In genomic region chr22:42072606-42073330, GRCh38 we compare ENCODE assay signal across 12 cellular contexts. TPM values are rescaled to one million over a fixed set of nuclear protein-coding genes. Genes with fewer than 3 reads are reported as not detected.
A peak's percentile ranks its signal among the peaks of the same experiment; 100 is the strongest.
DNase-seq lines count a peak whose midpoint lies in the region; ATAC-seq and TF ChIP-seq lines count a peak whose summit lies in the region.
"Had no signal": no experiment of that assay in that cellular context is flagged by ENCODE, and none has a peak within 500 bp of the region (broad histone marks: within the 10 kb centered on the region; RNA-seq: fewer than 3 reads in every experiment).

No MANE protein-coding gene starts in this region.

- no peak overlapping the region for H3K9ac ChIP-seq in mesenchymal stem cell (ENCODE audit: low read length)

- H3K4me1 ChIP-seq in cardiac muscle cell (ENCODE audit: low read depth) (peaks cover 22% of the 10 kb centered on the region), lower lobe of right lung (peaks cover 51% of the 10 kb centered on the region), mesenchymal stem cell (ENCODE audit: control insufficient read depth, insufficient read depth, low read depth, low read length) (peaks cover 14% of the 10 kb centered on the region)

- peak overlapping the region; percentile 13 for H3K27ac Mint-ChIP-seq in stimulated activated naive CD8-positive, alpha-beta T cell treated with anti-CD3 and anti-CD28 coated beads, Interleukin-15, Interleukin-2, amounts not matched to agents 100 ng/mL and 50 ng/mL, for 24 hours
- H3K27ac Mint-ChIP-seq in activated B cell treated with CpG ODN at 0.5 μM for 24 hours = peak overlapping the region; percentile 18

- intact Hi-C loops in activated B cell treated with CpG ODN at 0.5 μM for 24 hours (cut with micrococcal nuclease) = loop anchor here (5.0 kb wide), 1 partner anchor 385 kb away; the partner anchor contains the start of gene SNU13
- intact Hi-C loops in lower lobe of right lung (cut with DNase I) = no loop called here

- H4K8ac ChIP-seq in mesenchymal stem cell (ENCODE audit: low read length) = no peak overlapping the region

- H3K4me2 ChIP-seq in mesenchymal stem cell (ENCODE audit: low read length, poor library complexity, severe bottlenecking) = no peak overlapping the region

- POLR2A ChIA-PET in activated B cell treated with CpG ODN at 0.5 μM for 24 hours (lab: Charles Lee) = interaction anchor here (0.5 kb wide), 1 partner anchor 784 kb away, joined by 3 read pairs; no protein-coding TSS in a partner anchor

- H2BK12ac ChIP-seq in mesenchymal stem cell (ENCODE audit: low read length in 2 of 2) = no peak overlapping the region

- peak overlapping the region; percentile 86 for H3K27ac ChIP-seq in cardiac muscle cell
- no peak overlapping the region for H3K27ac ChIP-seq in lower lobe of right lung
- H3K27ac ChIP-seq in mesenchymal stem cell (ENCODE audit: low read length, poor library complexity, severe bottlenecking) = no peak overlapping the region
- H3K27ac ChIP-seq: epithelial cell of prostate had no signal

- H3K4me3 Mint-ChIP-seq in stimulated activated naive CD8-positive, alpha-beta T cell treated with anti-CD3 and anti-CD28 coated beads, Interleukin-15, Interleukin-2, amounts not matched to agents 100 ng/mL and 50 ng/mL, for 24 hours = peak overlapping the region; percentile 0
- peak overlapping the region; percentile 75 for H3K4me3 Mint-ChIP-seq in activated B cell treated with CpG ODN at 0.5 μM for 24 hours

- no peak overlapping the region for H2AK5ac ChIP-seq in mesenchymal stem cell (ENCODE audit: low read length, severe bottlenecking)

- H3K36me3 ChIP-seq in cardiac muscle cell (no peaks in the 10 kb centered on the region), lower lobe of right lung (peaks cover 21% of the 10 kb centered on the region), mesenchymal stem cell (ENCODE audit: control insufficient read depth in 1 of 2, insufficient read depth in 2 of 2, low read depth in 1 of 2, low read length in 2 of 2) (peaks cover 8 to 28% of the 10 kb centered on the region in 2 experiments)

- H3K27me3 ChIP-seq in cardiac muscle cell (no peaks in the 10 kb centered on the region), lower lobe of right lung (ENCODE audit: low read depth) (no peaks in the 10 kb centered on the region), mesenchymal stem cell (ENCODE audit: control insufficient read depth in 1 of 2, insufficient read depth in 1 of 2, low read length in 2 of 2) (no peaks in the 10 kb centered on the region)
- H3K27me3 ChIP-seq: stomach had no signal

- WGBS in mesenchymal stem cell = 89% methylated on average over 8 of the region's 8 CpGs

- no peaks in the 10 kb centered on the region for H3K27me3 Mint-ChIP-seq in stimulated activated naive CD8-positive, alpha-beta T cell treated with anti-CD3 and anti-CD28 coated beads, Interleukin-15, Interleukin-2, amounts not matched to agents 100 ng/mL and 50 ng/mL, for 24 hours
- no peaks in the 10 kb centered on the region for H3K27me3 Mint-ChIP-seq in activated B cell treated with CpG ODN at 0.5 μM for 24 hours

- H3K9me3 Mint-ChIP-seq in stimulated activated naive CD8-positive, alpha-beta T cell treated with anti-CD3 and anti-CD28 coated beads, Interleukin-15, Interleukin-2, amounts not matched to agents 100 ng/mL and 50 ng/mL, for 24 hours = no peaks in the 10 kb centered on the region
- no peaks in the 10 kb centered on the region for H3K9me3 Mint-ChIP-seq in activated B cell treated with CpG ODN at 0.5 μM for 24 hours

- H3K14ac ChIP-seq in mesenchymal stem cell (ENCODE audit: low read length in 2 of 2) = no peak overlapping the region

- no peak for DNase-seq in stimulated activated naive CD8-positive, alpha-beta T cell treated with anti-CD3 and anti-CD28 coated beads, Interleukin-15, Interleukin-2, amounts not matched to agents 100 U/mL and 50 U/mL, for 24 hours
- no peak for DNase-seq in activated B cell treated with CpG ODN at 0.5 μM for 24 hours
- DNase-seq in cardiac muscle cell (ENCODE audit: low read depth in 1 of 2, low spot score in 1 of 2) = peak in 1 of 2 donors; percentile 66
- no peak for DNase-seq in lower lobe of right lung
- DNase-seq in mesenchymal stem cell = no peak
- DNase-seq in NK-92 (lab: John Stamatoyannopoulos, UW; ENCODE audit: unreplicated experiment) = no peak
- no peak for DNase-seq in Ammon's horn (ENCODE audit: low spot score)
- DNase-seq: NCI-H187, stomach had no signal

- no peak overlapping the region for H3K4ac ChIP-seq in mesenchymal stem cell (ENCODE audit: low read depth in 1 of 2, low read length in 2 of 2)

- H4K91ac ChIP-seq in mesenchymal stem cell (ENCODE audit: low read length) = no peak overlapping the region

- no peaks in the 10 kb centered on the region for H3K36me3 Mint-ChIP-seq in stimulated activated naive CD8-positive, alpha-beta T cell treated with anti-CD3 and anti-CD28 coated beads, Interleukin-15, Interleukin-2, amounts not matched to agents 100 ng/mL and 50 ng/mL, for 24 hours (ENCODE audit: low read depth)
- peaks cover 5% of the 10 kb centered on the region for H3K36me3 Mint-ChIP-seq in activated B cell treated with CpG ODN at 0.5 μM for 24 hours (ENCODE audit: low read depth)

- TF ChIP-seq CTCF in activated B cell treated with CpG ODN at 0.5 μM for 24 hours (IDR thresholded peaks at IDR 0.05) = no peak
- TF ChIP-seq CTCF in cardiac muscle cell (IDR thresholded peaks at IDR 0.05; ENCODE audit: low read depth, low read length) = no peak
- TF ChIP-seq CTCF in lower lobe of right lung (IDR thresholded peaks at IDR 0.05) = no peak

- no peak overlapping the region for H2AFZ ChIP-seq in mesenchymal stem cell (ENCODE audit: low read depth, low read length)

- CTCF ChIA-PET in activated B cell treated with CpG ODN at 0.5 μM for 24 hours (lab: Charles Lee) = no interaction called here

- H3K23ac ChIP-seq in mesenchymal stem cell (ENCODE audit: low read length in 2 of 2) = no peak overlapping the region

- H2BK15ac ChIP-seq in mesenchymal stem cell (ENCODE audit: low read depth, poor library complexity, severe bottlenecking) = no peak overlapping the region

- H3K4me1 Mint-ChIP-seq in stimulated activated naive CD8-positive, alpha-beta T cell treated with anti-CD3 and anti-CD28 coated beads, Interleukin-15, Interleukin-2, amounts not matched to agents 100 ng/mL and 50 ng/mL, for 24 hours (ENCODE audit: low read depth) = peaks cover 25% of the 10 kb centered on the region
- H3K4me1 Mint-ChIP-seq in activated B cell treated with CpG ODN at 0.5 μM for 24 hours = peaks cover 32% of the 10 kb centered on the region

- H2BK120ac ChIP-seq in mesenchymal stem cell (ENCODE audit: low read depth, low read length) = no peak overlapping the region

- no peaks in the 10 kb centered on the region for H3K9me3 ChIP-seq in cardiac muscle cell (ENCODE audit: low read depth)
- H3K9me3 ChIP-seq in lower lobe of right lung = no peaks in the 10 kb centered on the region
- H3K9me3 ChIP-seq in mesenchymal stem cell (ENCODE audit: control insufficient read depth, low read length) = no peaks in the 10 kb centered on the region
- H3K9me3 ChIP-seq: stomach had no signal

- H3K18ac ChIP-seq in mesenchymal stem cell (ENCODE audit: low read depth in 1 of 2, low read length in 2 of 2) = no peak overlapping the region

- H3K79me1 ChIP-seq in mesenchymal stem cell (replicated peaks; ENCODE audit: low read length, poor library complexity, severe bottlenecking) = peaks cover 6% of the 10 kb centered on the region

- H2BK5ac ChIP-seq in mesenchymal stem cell (ENCODE audit: low read depth, low read length, poor library complexity, severe bottlenecking) = no peak overlapping the region

- no peak for ATAC-seq in stimulated activated naive CD8-positive, alpha-beta T cell treated with anti-CD3 and anti-CD28 coated beads, Interleukin-15, Interleukin-2, amounts not matched to agents 100 U/mL and 50 U/mL, for 24 hours
- no peak for ATAC-seq in activated B cell treated with CpG ODN at 0.5 μM for 24 hours (ENCODE audit: low read depth)
- ATAC-seq in lower lobe of right lung = no peak
- ATAC-seq: GM12878 had no signal

- H3K4me3 ChIP-seq in cardiac muscle cell = no peak overlapping the region
- no peak overlapping the region for H3K4me3 ChIP-seq in lower lobe of right lung
- no peak overlapping the region for H3K4me3 ChIP-seq in mesenchymal stem cell (ENCODE audit: insufficient read depth in 1 of 2, low read depth in 1 of 2, low read length in 2 of 2)
- H3K4me3 ChIP-seq: GM12878 had no signal

RNA-seq across cellular contexts. Expression of gene PHETA2, which starts 1.3 kb away (rescaled TPM):
- total RNA-seq in activated B cell treated with CpG ODN at 0.5 μM for 24 hours (2.7 and 3.1 TPM in 2 replicates), cardiac muscle cell (1.1 and 2.2 TPM in 2 replicates), lower lobe of right lung (12.8 TPM)
- 0.68 and 1.1 TPM in 2 replicates for polyA plus RNA-seq in cardiac muscle cell
- polyA plus RNA-seq in mesenchymal stem cell (2013, experiment 1 of 2) = 0.72 TPM
- 0.73 TPM for polyA plus RNA-seq in mesenchymal stem cell (2013, experiment 2 of 2)

RNA-seq across cellular contexts. Expression of gene NAGA, which starts 2.2 kb away (rescaled TPM):
- total RNA-seq in activated B cell treated with CpG ODN at 0.5 μM for 24 hours (24.3 and 26.8 TPM in 2 replicates), cardiac muscle cell (31.7 and 34.9 TPM in 2 replicates), lower lobe of right lung (40.3 TPM)
- 22.8 and 29.7 TPM in 2 replicates for polyA plus RNA-seq in cardiac muscle cell
- 22.4 TPM for polyA plus RNA-seq in mesenchymal stem cell (2013, experiment 1 of 2)
- 22.4 TPM for polyA plus RNA-seq in mesenchymal stem cell (2013, experiment 2 of 2)

RNA-seq across cellular contexts. Expression of gene SMDT1, which starts 6.7 kb away (rescaled TPM):
- total RNA-seq in activated B cell treated with CpG ODN at 0.5 μM for 24 hours = 165 and 167 TPM in 2 replicates
- 9.2 and 10.3 TPM in 2 replicates for total RNA-seq in cardiac muscle cell
- polyA plus RNA-seq in cardiac muscle cell = 212 and 237 TPM in 2 replicates
- total RNA-seq in lower lobe of right lung = 119 TPM
- polyA plus RNA-seq in mesenchymal stem cell (2013, experiment 1 of 2) = 45.0 TPM
- 47.4 TPM for polyA plus RNA-seq in mesenchymal stem cell (2013, experiment 2 of 2)

RNA-seq across cellular contexts. Expression of gene NDUFA6, which starts 17.8 kb away (rescaled TPM):
- total RNA-seq in activated B cell treated with CpG ODN at 0.5 μM for 24 hours = 73.6 and 83.2 TPM in 2 replicates
- total RNA-seq in cardiac muscle cell = 134 and 186 TPM in 2 replicates
- 289 and 324 TPM in 2 replicates for polyA plus RNA-seq in cardiac muscle cell
- total RNA-seq in lower lobe of right lung = 43.5 TPM
- polyA plus RNA-seq in mesenchymal stem cell (2013, experiment 1 of 2) = 128 TPM
- polyA plus RNA-seq in mesenchymal stem cell (2013, experiment 2 of 2) = 131 TPM

RNA-seq across cellular contexts. Expression of gene CYP2D6, which starts 57.8 kb away (rescaled TPM):
- total RNA-seq in activated B cell treated with CpG ODN at 0.5 μM for 24 hours = 1.3 and 2.8 TPM in 2 replicates
- 0.14 and 2.2 TPM in 2 replicates for total RNA-seq in cardiac muscle cell
- polyA plus RNA-seq in cardiac muscle cell = 2.3 and 2.6 TPM in 2 replicates
- total RNA-seq in lower lobe of right lung = 1.4 TPM
- 0.17 TPM for polyA plus RNA-seq in mesenchymal stem cell (2013, experiment 1 of 2)
- polyA plus RNA-seq in mesenchymal stem cell (2013, experiment 2 of 2) = 0.25 TPM

Comparison
In these comparisons a context has a peak if more than half of its experiments do, and no peak if none do; other contexts are left out.
1. RNA of gene SMDT1, which starts 6.7 kb away (total RNA-seq): 165 to 167 TPM in activated B cell treated with CpG ODN at 0.5 μM for 24 hours and 119 TPM in lower lobe of right lung (single experiment); 9.2 to 10.3 TPM in cardiac muscle cell; every median in the first group is over 10 times any median in the second.